Comparison of ENCODE assay signal across 8 cellular contexts in genomic region chr22:37244114-37244921, GRCh38. TPM values are rescaled to one million over a fixed set of nuclear protein-coding genes. Genes with fewer than 3 reads are reported as not detected.
A peak's percentile ranks its signal among the peaks of the same experiment; 100 is the strongest.
DNase-seq lines count a peak whose midpoint lies in the region; ATAC-seq, FAIRE-seq and TF ChIP-seq lines count a peak whose summit lies in the region.
"Had no signal": no experiment of that assay in that cellular context is flagged by ENCODE, and none has a peak within 500 bp of the region (broad histone marks: within the 10 kb centered on the region; RNA-seq: fewer than 3 reads in every experiment).

Gene RAC2 (minus strand): TSS chr22:37244269. CDS start chr22:37244148, 121 bp downstream.

- no peak for FAIRE-seq in HTR-8/SVneo (lab: Jason Lieb, UNC)

- 2 to 9% (median 3%) methylated on average over 9 to 23 of the region's 23 CpGs for WGBS in spleen, 5 donors

- H3K4me1 ChIP-seq in left ventricle myocardium inferior = peaks cover 5% of the 10 kb centered on the region
- H3K4me1 ChIP-seq in spleen = peaks cover 43 to 78% (median 64%) of the 10 kb centered on the region in 6 donors
- H3K4me1 ChIP-seq: parathyroid adenoma had no signal

- H3K36me3 ChIP-seq in left ventricle myocardium inferior = no peaks in the 10 kb centered on the region
- peaks cover 0 to 29% (median 22%) of the 10 kb centered on the region in 6 donors for H3K36me3 ChIP-seq in spleen

- ATAC-seq in GM18907 (IDR thresholded peaks at IDR 0.05; ENCODE audit: unreplicated experiment) (peak; percentile 47), HG03095 (IDR thresholded peaks at IDR 0.05; ENCODE audit: unreplicated experiment) (peak; percentile 36)

- TF ChIP-seq POLR2A in spleen (IDR thresholded peaks at IDR 0.05) = peak in 2 of 3 donors; percentile 7 to 41

- peak within 1 kb of the TSS; percentile 23 for H3K27ac ChIP-seq in left ventricle myocardium inferior (replicated peaks)
- peak within 1 kb of the TSS; percentile 81 to 99 (median 94) for H3K27ac ChIP-seq in spleen
- H3K27ac ChIP-seq: parathyroid adenoma had no signal

- H3K4me3 ChIP-seq in left ventricle myocardium inferior = peak within 1 kb of the TSS; percentile 47
- H3K4me3 ChIP-seq in spleen = peak within 1 kb of the TSS; percentile 70 to 98 (median 86)

- H3K9me3 ChIP-seq in left ventricle myocardium inferior (replicated peaks) (no peaks in the 10 kb centered on the region), spleen (no peaks in the 10 kb centered on the region)

- DNase-seq in SKM-1 (lab: John Stamatoyannopoulos, UW; ENCODE audit: unreplicated experiment) (peak; percentile 95), left ventricle myocardium inferior (peak; percentile 74), spleen (peak; percentile 99), HTR-8/SVneo (ENCODE audit: insufficient read length, low spot score) (no peak)
- DNase-seq in activated naive CD4-positive, alpha-beta T cell (lab: John Stamatoyannopoulos, UW) = peak; percentile 47 to 84 (median 66)

- no peak for TF ChIP-seq CTCF in left ventricle myocardium inferior (IDR thresholded peaks at IDR 0.05; ENCODE audit: borderline replicate concordance)
- TF ChIP-seq CTCF in spleen (IDR thresholded peaks at IDR 0.05 in 8 of 11, conservative IDR thresholded peaks at IDR 0.05 in 3 of 11) = peak in 4 of 11 experiments; percentile 11 to 33 (median 21)

- peaks cover 66% of the 10 kb centered on the region for H3K27me3 ChIP-seq in left ventricle myocardium inferior (ENCODE audit: low read depth)
- H3K27me3 ChIP-seq in spleen (replicated peaks in 1 of 7) = peaks cover 0 to 43% (median 0%) of the 10 kb centered on the region in 7 donors

- intact Hi-C loops in left ventricle myocardium inferior (cut with micrococcal nuclease) (no loop called here), spleen (cut with DNase I; ENCODE audit: low total_unique reads) (no loop called here)

RNA-seq across cellular contexts. Expression of gene RAC2, which starts in this region (rescaled TPM):
- 1.8 TPM for total RNA-seq in left ventricle myocardium inferior
- total RNA-seq in spleen = 100 to 1,000 TPM; 270 to 493 (median 363) TPM
- 100 to 1,000 TPM; 389 to 421 (median 410) TPM for polyA plus RNA-seq in spleen

Comparison
In these comparisons a context has a peak if more than half of its experiments do, and no peak if none do; other contexts are left out.
1. RNA of gene RAC2 (total RNA-seq): 270 to 493 TPM in spleen; 1.8 TPM in left ventricle myocardium inferior (single experiment); every median in the first group is over 10 times any median in the second.